ENCODE assay signal across 20 cellular contexts in genomic region chr12:127640181-127640886, GRCh38.
DNase-seq lines count a peak whose midpoint lies in the region; ATAC-seq, FAIRE-seq and TF ChIP-seq lines count a peak whose summit lies in the region.
"Had no signal": no experiment of that assay in that cellular context is flagged by ENCODE, and none has a peak within 500 bp of the region (broad histone marks: within the 10 kb centered on the region; RNA-seq: fewer than 3 reads in every experiment).

No MANE protein-coding gene starts in this region.

- TF ChIP-seq POLR2A in gastroesophageal sphincter (IDR thresholded peaks at IDR 0.05) = no peak

- no peaks in the 10 kb centered on the region for H3K27me3 Mint-ChIP-seq in astrocyte (ENCODE audit: low read depth, unreplicated experiment)
- H3K27me3 Mint-ChIP-seq: activated CD4-positive, alpha-beta T cell treated with anti-CD3 and anti-CD28 coated beads for 36 hours; activated naive CD8-positive, alpha-beta T cell treated with anti-CD3 and anti-CD28 coated beads for 36 hours; CD4-positive, CD25-positive, alpha-beta regulatory T cell; natural killer cell treated with Interleukin-12 subunit alpha and Interleukin-12 subunit beta and Interleukin-15 and Interleukin-18, amount 100 ng/mL, for 72 hours had no signal

- no peaks in the 10 kb centered on the region for H3K9me3 Mint-ChIP-seq in astrocyte (ENCODE audit: unreplicated experiment)

- no peaks in the 10 kb centered on the region for H3K79me2 ChIP-seq in astrocyte (ENCODE audit: insufficient read depth, low read length)

- intact Hi-C loops in left ventricle myocardium superior (cut with micrococcal nuclease) = no loop called here
- intact Hi-C loops in cardiac septum (cut with DNase I) = no loop called here
- intact Hi-C loops in aorta (cut with DNase I) = loop anchor here in 1 of 2 donors (1.0 to 5.0 kb wide), 2 partner anchors 52 to 193 kb away; no protein-coding TSS in a partner anchor

- peak overlapping the region; percentile 70 for H3K27ac ChIP-seq in astrocyte (ENCODE audit: low read depth, low read length)
- no peak overlapping the region for H3K27ac ChIP-seq in gastroesophageal sphincter
- H3K27ac ChIP-seq in aorta (ENCODE audit: low read depth in 1 of 2, low read length in 2 of 2) = peak overlapping the region; percentile 47 to 88
- H3K27ac ChIP-seq: A549, cardiac muscle cell had no signal

- H3K4me1 Mint-ChIP-seq in astrocyte (ENCODE audit: low read depth, unreplicated experiment) = no peaks in the 10 kb centered on the region
- H3K4me1 Mint-ChIP-seq: activated CD4-positive, alpha-beta T cell treated with anti-CD3 and anti-CD28 coated beads for 36 hours; activated naive CD8-positive, alpha-beta T cell treated with anti-CD3 and anti-CD28 coated beads for 36 hours; CD4-positive, CD25-positive, alpha-beta regulatory T cell had no signal

- no peak for TF ChIP-seq EP300 in gastroesophageal sphincter (IDR thresholded peaks at IDR 0.05)

- 27 to 34% methylated on average over 3 to 6 of the region's 6 CpGs for WGBS in gastroesophageal sphincter (ENCODE audit: low coverage in 1 of 2), 2 donors
- WGBS in aorta, 2 donors = 2 to 4% methylated on average over 6 of the region's 6 CpGs

- no peaks in the 10 kb centered on the region for H4K20me1 ChIP-seq in astrocyte (ENCODE audit: insufficient read depth, low read length)

- peak; percentile 75 for FAIRE-seq in astrocyte (lab: Jason Lieb, UNC)
- FAIRE-seq: A549, kidney had no signal

- H3K27me3 ChIP-seq in astrocyte (ENCODE audit: insufficient read depth, low read length) (no peaks in the 10 kb centered on the region), gastroesophageal sphincter (no peaks in the 10 kb centered on the region), aorta (ENCODE audit: control insufficient read depth in 1 of 2, insufficient read depth in 2 of 2, low read length in 1 of 2) (no peaks in the 10 kb centered on the region)
- H3K27me3 ChIP-seq: cardiac muscle cell had no signal

- ATAC-seq in left ventricle myocardium superior = peak; percentile 60
- ATAC-seq in gastroesophageal sphincter = peak; percentile 74
- peak; percentile 89 for ATAC-seq in aorta (ENCODE audit: low FRiP score)
- ATAC-seq: A549; activated CD4-positive, alpha-beta T cell treated with anti-CD3 and anti-CD28 coated beads for 36 hours; esophagus mucosa; natural killer cell treated with Interleukin-12 subunit alpha and Interleukin-12 subunit beta and Interleukin-15 and Interleukin-18, amount 100 ng/mL, for 72 hours had no signal

- no peak overlapping the region for H2AFZ ChIP-seq in astrocyte (ENCODE audit: low read depth, low read length)

- H3K4me3 Mint-ChIP-seq in astrocyte (ENCODE audit: unreplicated experiment) = no peak overlapping the region
- H3K4me3 Mint-ChIP-seq: activated CD4-positive, alpha-beta T cell treated with anti-CD3 and anti-CD28 coated beads for 36 hours; activated naive CD8-positive, alpha-beta T cell treated with anti-CD3 and anti-CD28 coated beads for 36 hours; CD4-positive, CD25-positive, alpha-beta regulatory T cell; natural killer cell treated with Interleukin-12 subunit alpha and Interleukin-12 subunit beta and Interleukin-15 and Interleukin-18, amount 100 ng/mL, for 72 hours had no signal

- H3K9ac ChIP-seq in astrocyte (ENCODE audit: low read length) = peak overlapping the region; percentile 44

- H3K36me3 ChIP-seq in astrocyte (ENCODE audit: insufficient read depth, low read length) = no peaks in the 10 kb centered on the region
- H3K36me3 ChIP-seq in gastroesophageal sphincter = no peaks in the 10 kb centered on the region
- no peaks in the 10 kb centered on the region for H3K36me3 ChIP-seq in aorta (ENCODE audit: control insufficient read depth in 1 of 2, insufficient read depth in 2 of 2, low read length in 1 of 2)
- H3K36me3 ChIP-seq: cardiac muscle cell had no signal

- no peak overlapping the region for H3K4me2 ChIP-seq in astrocyte (ENCODE audit: low read length)
- H3K4me2 ChIP-seq: A549 had no signal

- no peaks in the 10 kb centered on the region for H3K36me3 Mint-ChIP-seq in astrocyte (ENCODE audit: low read depth, unreplicated experiment)
- H3K36me3 Mint-ChIP-seq: activated naive CD8-positive, alpha-beta T cell treated with anti-CD3 and anti-CD28 coated beads for 36 hours; CD4-positive, CD25-positive, alpha-beta regulatory T cell; natural killer cell treated with Interleukin-12 subunit alpha and Interleukin-12 subunit beta and Interleukin-15 and Interleukin-18, amount 100 ng/mL, for 72 hours had no signal

- DNase-seq in left ventricle myocardium superior (no peak), cardiac septum (ENCODE audit: low spot score) (no peak), astrocyte (ENCODE audit: low read depth) (peak; percentile 98), aorta (peak in 1 of 2 donors; percentile 70), SKM-1 treated with dmso at 0.1 percent for 144 hours (lab: John Stamatoyannopoulos, UW; ENCODE audit: unreplicated experiment) (no peak), hypothalamus (lab: John Stamatoyannopoulos, UW) (no peak), GDM1 (lab: John Stamatoyannopoulos, UW) (no peak)
- DNase-seq: activated CD4-positive, alpha-beta T cell treated with anti-CD3 and anti-CD28 coated beads for 36 hours; activated naive CD8-positive, alpha-beta T cell treated with anti-CD3 and anti-CD28 coated beads for 36 hours; CD4-positive, CD25-positive, alpha-beta regulatory T cell; DMS 273 treated with DMSO at 0.1 percent for 48 hours; kidney; mesenchymal stem cell; NCI-H1048; NCI-H2029 had no signal

- H3K4me1 ChIP-seq in astrocyte (ENCODE audit: insufficient read depth, low read length) (no peaks in the 10 kb centered on the region), gastroesophageal sphincter (no peaks in the 10 kb centered on the region), aorta (ENCODE audit: control insufficient read depth in 1 of 2, insufficient read depth in 2 of 2, low read length in 2 of 2) (no peaks in the 10 kb centered on the region)
- H3K4me1 ChIP-seq: A549 had no signal

- H3K9me3 ChIP-seq in astrocyte (ENCODE audit: insufficient read depth, low read depth, low read length) = no peaks in the 10 kb centered on the region
- no peaks in the 10 kb centered on the region for H3K9me3 ChIP-seq in gastroesophageal sphincter
- H3K9me3 ChIP-seq in aorta (ENCODE audit: control insufficient read depth, low read length) = no peaks in the 10 kb centered on the region
- H3K9me3 ChIP-seq: A549 had no signal

- H3K27ac Mint-ChIP-seq in astrocyte (ENCODE audit: unreplicated experiment) = no peak overlapping the region
- H3K27ac Mint-ChIP-seq: activated CD4-positive, alpha-beta T cell treated with anti-CD3 and anti-CD28 coated beads for 36 hours; activated naive CD8-positive, alpha-beta T cell treated with anti-CD3 and anti-CD28 coated beads for 36 hours; CD4-positive, CD25-positive, alpha-beta regulatory T cell; natural killer cell treated with Interleukin-12 subunit alpha and Interleukin-12 subunit beta and Interleukin-15 and Interleukin-18, amount 100 ng/mL, for 72 hours had no signal

- no peak overlapping the region for H3K4me3 ChIP-seq in astrocyte (ENCODE audit: insufficient read depth, low read depth, low read length)
- H3K4me3 ChIP-seq in gastroesophageal sphincter = no peak overlapping the region
- no peak overlapping the region for H3K4me3 ChIP-seq in aorta (ENCODE audit: low read length in 2 of 2)
- H3K4me3 ChIP-seq: A549, cardiac muscle cell had no signal

- TF ChIP-seq CTCF in astrocyte (IDR thresholded peaks at IDR 0.05; ENCODE audit: insufficient read depth, low read depth, low read length) = no peak
- no peak for TF ChIP-seq CTCF in gastroesophageal sphincter (IDR thresholded peaks at IDR 0.05)

Comparison
In these comparisons a context has a peak if more than half of its experiments do, and no peak if none do; other contexts are left out.
1. H3K27ac ChIP-seq: peak in astrocyte (single experiment) and aorta (2 of 2); none in gastroesophageal sphincter (0 of 4).
2. Peak in every context shown above with its lines, with median percentiles within 50 percentile points of each other: ATAC-seq.